13 cellular contexts compared by ENCODE assay signal in the genomic region with DNA sequence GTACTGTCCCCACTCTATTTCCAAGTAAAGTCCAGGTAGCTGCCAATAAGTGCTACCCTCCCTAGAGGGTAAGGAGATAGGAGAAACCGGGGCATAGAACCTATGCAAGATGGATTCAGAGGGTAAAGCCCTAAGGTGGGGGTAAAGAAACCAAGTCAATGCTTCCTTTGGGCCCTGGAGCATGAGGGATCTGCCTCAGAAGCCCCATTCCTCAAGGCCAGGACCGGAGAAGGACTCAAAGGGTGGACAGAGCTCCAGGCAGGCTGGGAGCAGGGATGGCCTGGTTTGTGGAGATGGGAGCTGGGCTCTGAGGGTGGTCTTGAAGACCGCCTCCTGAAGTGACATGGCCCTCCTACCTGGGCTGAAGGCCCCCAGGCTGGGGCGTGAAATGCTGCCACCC. TPM values are rescaled to one million over a fixed set of nuclear protein-coding genes. Genes with fewer than 3 reads are reported as not detected.
DNase-seq lines count a peak whose midpoint lies in the region; ATAC-seq and TF ChIP-seq lines count a peak whose summit lies in the region.
"Had no signal": no experiment of that assay in that cellular context is flagged by ENCODE, and none has a peak within 500 bp of the region (broad histone marks: within the 10 kb centered on the region; RNA-seq: fewer than 3 reads in every experiment).

No MANE protein-coding gene starts in this region.

- H2AK5ac ChIP-seq in trophoblast cell (ENCODE audit: low read length): peak overlapping the region; percentile 95

- H3K27me3 ChIP-seq in Peyer's patch (no peaks in the 10 kb centered on the region), esophagus (ENCODE audit: control insufficient read depth in 1 of 2, insufficient read depth in 2 of 2, low read length in 2 of 2) (no peaks in the 10 kb centered on the region), trophoblast cell (ENCODE audit: insufficient read depth, low read length) (no peaks in the 10 kb centered on the region)

- peaks cover 0 to 26% (median 11%) of the 10 kb centered on the region in 4 donors for H3K4me1 ChIP-seq in Peyer's patch
- peaks cover 8 to 9% of the 10 kb centered on the region in 2 donors for H3K4me1 ChIP-seq in esophagus (ENCODE audit: control insufficient read depth in 2 of 2, insufficient read depth in 2 of 2, low read length in 1 of 2)
- H3K4me1 ChIP-seq in trophoblast cell (ENCODE audit: control insufficient read depth in 1 of 2, insufficient read depth in 2 of 2, low read length in 2 of 2): peaks cover 44% of the 10 kb centered on the region in 2 experiments

- H4K12ac ChIP-seq in trophoblast cell (ENCODE audit: low read depth, low read length): peak overlapping the region; percentile 82

- H3K14ac ChIP-seq in trophoblast cell (ENCODE audit: low read length): peak overlapping the region; percentile 95

- peaks cover 0 to 40% (median 0%) of the 10 kb centered on the region in 3 donors for H3K36me3 ChIP-seq in Peyer's patch
- H3K36me3 ChIP-seq in esophagus (ENCODE audit: control insufficient read depth in 2 of 2, insufficient read depth in 2 of 2, low read length in 1 of 2): peaks cover 8 to 22% of the 10 kb centered on the region in 2 donors
- H3K36me3 ChIP-seq in trophoblast cell (ENCODE audit: control insufficient read depth in 1 of 2, insufficient read depth in 2 of 2, low read length in 2 of 2): peaks cover 33 to 36% of the 10 kb centered on the region in 2 experiments

- peak overlapping the region; percentile 89 for H2BK12ac ChIP-seq in trophoblast cell (ENCODE audit: low read length)

- H4K91ac ChIP-seq in trophoblast cell (ENCODE audit: low read depth, low read length): peak overlapping the region; percentile 99

- peak overlapping the region; percentile 95 for H3K18ac ChIP-seq in trophoblast cell (ENCODE audit: low read length)

- H3K4ac ChIP-seq in trophoblast cell (ENCODE audit: low read depth, low read length): peak overlapping the region; percentile 97

- H3K27ac ChIP-seq in Peyer's patch (peak overlapping the region in 3 of 4 donors; percentile 38 to 89 (median 88)), esophagus (ENCODE audit: low read depth in 2 of 2, low read length in 1 of 2) (peak overlapping the region; percentile 88 to 94), trophoblast cell (ENCODE audit: low read depth, low read length) (peak overlapping the region; percentile 58)

- peaks cover 59% of the 10 kb centered on the region for H3K79me1 ChIP-seq in trophoblast cell (ENCODE audit: low read length)

- no peak for TF ChIP-seq POLR2A in Peyer's patch (IDR thresholded peaks at IDR 0.05)

- H4K8ac ChIP-seq in trophoblast cell (ENCODE audit: low read depth, low read length): peak overlapping the region; percentile 97

- peak overlapping the region; percentile 8 for H3K9ac ChIP-seq in trophoblast cell (ENCODE audit: low read length)
- H3K9ac ChIP-seq: parathyroid adenoma had no signal

- H3K4me3 ChIP-seq in AG04449 (ENCODE audit: low read depth, low read length) (peak overlapping the region; percentile 9), Peyer's patch (no peak overlapping the region), esophagus (ENCODE audit: low read depth in 1 of 2, low read length in 2 of 2) (peak overlapping the region; percentile 36 to 72), trophoblast cell (ENCODE audit: low read depth, low read length) (no peak overlapping the region)

- no peak for ATAC-seq in GM19467 (IDR thresholded peaks at IDR 0.05; ENCODE audit: unreplicated experiment)
- ATAC-seq: activated naive CD4-positive, alpha-beta T cell treated with anti-CD3 and anti-CD28 coated beads, Interleukin-2, amount 50 U/mL, for 72 hours had no signal

- no peak for DNase-seq in AG04449 (ENCODE audit: low read depth, low spot score)
- DNase-seq in Peyer's patch: no peak
- DNase-seq in trophoblast cell: no peak
- DNase-seq in activated gamma-delta T cell treated with Interleukin-2 at 50 U/mL for 16 hours: no peak
- no peak for DNase-seq in NK-92 (lab: John Stamatoyannopoulos, UW; ENCODE audit: unreplicated experiment)
- no peak for DNase-seq in NOMO-1 (lab: John Stamatoyannopoulos, UW; ENCODE audit: unreplicated experiment in 2 of 2)
- DNase-seq: activated CD4-positive, alpha-beta T cell treated with anti-CD3 and anti-CD28 coated beads, Interleukin-2, amount 50 U/mL, for 4 hours; immature natural killer cell; NCI-H510A treated with DMSO at 0.1 percent for 48 hours had no signal

- H3K9me3 ChIP-seq in Peyer's patch (no peaks in the 10 kb centered on the region), esophagus (ENCODE audit: control insufficient read depth in 2 of 2, insufficient read depth in 1 of 2, low read depth in 1 of 2, low read length in 1 of 2) (no peaks in the 10 kb centered on the region), trophoblast cell (ENCODE audit: insufficient read depth, low read depth, low read length) (no peaks in the 10 kb centered on the region)

- CTCF ChIA-PET in AG04449 (lab: Yijun Ruan, JAX): interaction anchor here (0.7 to 15.2 kb wide), 5 partner anchors 12 to 71 kb away, joined by 3 to 217 read pairs (median 4); no protein-coding TSS in a partner anchor

- H2BK120ac ChIP-seq in trophoblast cell (ENCODE audit: insufficient read depth, low read length, poor library complexity): peak overlapping the region; percentile 92

- no peak for TF ChIP-seq CTCF in AG04449 (IDR thresholded peaks at IDR 0.05; ENCODE audit: insufficient read depth, low read length, missing control alignments)
- no peak for TF ChIP-seq CTCF in Peyer's patch (IDR thresholded peaks at IDR 0.05)

- WGBS in esophagus, 2 donors: 78 to 83% methylated on average over 4 of the region's 4 CpGs
- WGBS in trophoblast cell (ENCODE audit: extremely low coverage, insufficient coverage, insufficient read length): no CpG with 5 or more reads among the region's 4 CpGs

- peak overlapping the region; percentile 93 for H2BK5ac ChIP-seq in trophoblast cell (ENCODE audit: low read depth, low read length, poor library complexity)

- no peak overlapping the region for H3K23ac ChIP-seq in trophoblast cell (ENCODE audit: low read length)

- H2AFZ ChIP-seq in trophoblast cell (ENCODE audit: insufficient read depth, low read length, poor library complexity): peak overlapping the region; percentile 48
- H2AFZ ChIP-seq: parathyroid adenoma had no signal

- POLR2A ChIA-PET in AG04449 (lab: Yijun Ruan, JAX): interaction anchor here (1.2 to 2.3 kb wide), 2 partner anchors 12 to 30 kb away, joined by 3 to 7 read pairs; no protein-coding TSS in a partner anchor

- H3K4me2 ChIP-seq in trophoblast cell (ENCODE audit: low read length): no peak overlapping the region

- peaks cover 24% of the 10 kb centered on the region for H3K79me2 ChIP-seq in trophoblast cell (ENCODE audit: control insufficient read depth, insufficient read depth, low read length, poor library complexity)
- H3K79me2 ChIP-seq: parathyroid adenoma had no signal

RNA-seq across cellular contexts. Expression of gene EPHA2, which starts 3.9 kb away (rescaled TPM):
- total RNA-seq in Peyer's patch: 10 to 100 TPM; 23.5 to 42.6 (median 35.5) TPM
- 100 to 1,000 TPM; 111 to 133 TPM for polyA plus RNA-seq in esophagus
- 27.6 and 30.3 TPM in 2 replicates for polyA plus RNA-seq in trophoblast cell (2013)
- polyA plus RNA-seq: immature natural killer cell had no signal

Comparison
In these comparisons a context has a peak if more than half of its experiments do, and no peak if none do; other contexts are left out.
1. H3K4me3 ChIP-seq: peak in AG04449 (single experiment) and esophagus (2 of 2); none in Peyer's patch (0 of 4) and trophoblast cell (single experiment).
2. Peak in every context shown above with its lines, with median percentiles within 50 percentile points of each other: H3K27ac ChIP-seq.